8 cellular contexts compared by ENCODE assay signal in the genomic region with DNA sequence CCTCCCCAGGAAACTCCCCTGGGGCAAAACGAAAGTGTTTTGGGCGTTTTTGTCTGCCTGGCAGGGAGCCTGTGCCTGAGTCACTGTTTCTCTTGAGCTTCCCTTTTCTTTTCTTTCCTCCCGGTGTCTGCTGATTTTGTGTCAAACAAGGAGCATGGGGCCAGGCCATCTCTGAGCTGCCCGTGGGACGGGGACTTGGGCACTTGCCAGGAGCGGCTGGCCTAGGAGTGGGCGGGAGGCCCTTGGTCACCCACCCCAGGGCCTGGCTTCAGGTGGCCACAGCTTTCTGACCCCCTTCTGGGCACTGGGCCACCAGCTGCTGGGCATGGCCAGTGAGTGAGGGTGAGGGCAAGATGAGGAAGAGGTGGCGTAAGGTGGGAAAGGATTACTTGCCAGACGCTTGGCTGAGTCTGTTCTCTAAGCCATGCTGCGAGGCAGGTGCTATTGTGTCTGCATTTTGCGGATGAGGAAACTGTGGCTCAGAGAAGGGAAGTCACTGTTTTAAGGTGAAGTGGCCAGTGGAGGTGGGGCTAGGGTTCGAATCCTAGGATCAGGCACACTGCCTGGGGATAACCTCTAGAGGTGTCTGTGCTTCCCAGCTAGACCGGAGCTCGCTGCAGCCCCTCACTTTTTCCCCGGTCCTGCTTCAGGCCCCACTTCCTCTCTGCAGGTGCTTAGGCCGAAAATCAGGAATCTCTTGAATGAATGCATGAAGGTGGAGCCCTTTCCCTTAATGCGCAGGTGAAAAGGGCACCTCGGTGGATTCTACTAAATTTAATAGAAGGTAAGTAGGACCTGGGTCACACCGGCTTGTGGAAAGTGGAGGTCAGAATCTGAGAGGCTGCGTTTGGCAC. TPM values are rescaled to one million over a fixed set of nuclear protein-coding genes. Genes with fewer than 3 reads are reported as not detected.
A peak's percentile ranks its signal among the peaks of the same experiment; 100 is the strongest.
DNase-seq lines count a peak whose midpoint lies in the region; ATAC-seq, FAIRE-seq and TF ChIP-seq lines count a peak whose summit lies in the region.

No MANE protein-coding gene starts in this region.

- no peak for ATAC-seq in HG03457 (IDR thresholded peaks at IDR 0.05; ENCODE audit: unreplicated experiment)

- peak; percentile 31; the same call in 1 of the 2 replicates for TF ChIP-seq POLR2A in GM12891 (IDR thresholded peaks at IDR 0.05; ENCODE audit: low read depth, low read length)
- TF ChIP-seq POLR2A in sigmoid colon (IDR thresholded peaks at IDR 0.05) = no peak

- H3K27me3 ChIP-seq in sigmoid colon = peaks cover 0 to 6% (median 4%) of the 10 kb centered on the region in 3 donors

- FAIRE-seq in GM12891 (lab: Jason Lieb, UNC) = peak; percentile 88

- peak overlapping the region in 1 of 2 donors; percentile 61 for H3K27ac ChIP-seq in coronary artery
- peak overlapping the region in 3 of 4 donors; percentile 28 to 62 (median 33) for H3K27ac ChIP-seq in sigmoid colon

- WGBS in sigmoid colon, 2 donors = 65 to 75% methylated on average over 20 of the region's 20 CpGs

- TF ChIP-seq CTCF in coronary artery (IDR thresholded peaks at IDR 0.05) (no peak), sigmoid colon (IDR thresholded peaks at IDR 0.05) (no peak)

- intact Hi-C loops in sigmoid colon (cut with DNase I) = loop anchor here (5.0 kb wide), 2 partner anchors 123 to 168 kb away; a partner anchor contains a TSS

- no peaks in the 10 kb centered on the region for H3K36me3 ChIP-seq in sigmoid colon

- no peaks in the 10 kb centered on the region for H3K9me3 ChIP-seq in sigmoid colon

- TF ChIP-seq EP300 in sigmoid colon (IDR thresholded peaks at IDR 0.05) = no peak

- DNase-seq in GM12891 (ENCODE audit: insufficient read length, low spot score) = no peak
- peak; percentile 41 to 58 for DNase-seq in NOMO-1 (lab: John Stamatoyannopoulos, UW; ENCODE audit: unreplicated experiment in 2 of 2)
- DNase-seq in coronary artery (ENCODE audit: low spot score) = no peak
- DNase-seq in sigmoid colon = no peak
- DNase-seq in NCI-H2081 treated with DMSO at 0.1 percent for 48 hours (lab: John Stamatoyannopoulos, UW) = no peak
- DNase-seq in central memory CD4-positive, alpha-beta T cell = no peak
- no peak for DNase-seq in D341Med (ENCODE audit: low spot score)

- H3K4me3 ChIP-seq in coronary artery = peak overlapping the region; percentile 54
- H3K4me3 ChIP-seq in sigmoid colon = no peak overlapping the region

- peaks cover 0 to 30% (median 25%) of the 10 kb centered on the region in 4 donors for H3K4me1 ChIP-seq in sigmoid colon

TF ChIP-seq in GM12891, 5 proteins besides CTCF, POLR2A, EP300 and RAD21:
- TF ChIP-seq PAX5 (IDR thresholded peaks at IDR 0.05; ENCODE audit: insufficient read depth, low read length, severe bottlenecking) = no peak
- TF ChIP-seq SPI1 (IDR thresholded peaks at IDR 0.05; ENCODE audit: low read depth, low read length) = peak; percentile 75
- TF ChIP-seq POLR2AphosphoS5 (IDR thresholded peaks at IDR 0.05; ENCODE audit: low read depth, low read length) = 0 out of 2 replicates have a peak, but pooled peaks have one; percentile 41
- TF ChIP-seq TAF1 (IDR thresholded peaks at IDR 0.05; ENCODE audit: low read depth, low read length) = peak; percentile 39; the same call in 1 of the 2 replicates
TF ChIP-seq in GM12891: peak in this region for 3.

RNA-seq across cellular contexts. Expression of a gene that starts 7.8 kb away (rescaled TPM):
- 0.53 TPM for polyA plus RNA-seq in GM12891 (2012; ENCODE audit: low read depth, missing spikeins)
- total RNA-seq in sigmoid colon = 1 to 10 TPM; 1.8 to 2.5 (median 2.3) TPM
- 1 to 10 TPM; 1.2 to 3.1 (median 2.3) TPM for polyA plus RNA-seq in sigmoid colon

Comparison
In these comparisons a context has a peak if more than half of its experiments do, and no peak if none do; other contexts are left out.
1. DNase-seq: peak in NOMO-1 (2 of 2); none in GM12891 (single experiment), coronary artery (single experiment), sigmoid colon (single experiment), NCI-H2081 treated with DMSO at 0.1 percent for 48 hours (single experiment), central memory CD4-positive, alpha-beta T cell (single experiment) and D341Med (single experiment).